ENCODE assay signal across 9 cellular contexts in genomic region chr6:38058022-38058421, GRCh38.
DNase-seq lines count a peak whose midpoint lies in the region; ATAC-seq and TF ChIP-seq lines count a peak whose summit lies in the region.
"Had no signal": no experiment of that assay in that cellular context is flagged by ENCODE, and none has a peak within 500 bp of the region (broad histone marks: within the 10 kb centered on the region; RNA-seq: fewer than 3 reads in every experiment).

No MANE protein-coding gene starts in this region.

- no peaks in the 10 kb centered on the region for H4K20me1 ChIP-seq in HCT116 (ENCODE audit: insufficient read depth)

- peaks cover 0 to 2% of the 10 kb centered on the region in 2 experiments; a peak in 1 of 4 replicates for H3K36me3 ChIP-seq in HCT116 (ENCODE audit: control insufficient read depth in 1 of 2, insufficient read depth in 2 of 2, low read length in 2 of 2)

- RAD21 ChIA-PET in HCT116 (lab: Charles Lee; ENCODE audit: low non-redundant PET in 1 of 2, low total read pairs in 2 of 2, uncharacterized antibody in 2 of 2, unreplicated experiment in 2 of 2) = no interaction called here

- H3K9me3 ChIP-seq in HCT116 (ENCODE audit: control insufficient read depth in 1 of 2, insufficient read depth in 1 of 2, low read depth in 1 of 2, low read length in 2 of 2) = no peaks in the 10 kb centered on the region
- no peaks in the 10 kb centered on the region for H3K9me3 ChIP-seq in T-helper 17 cell (ENCODE audit: control insufficient read depth, low read length, poor library complexity, severe bottlenecking)

- TF ChIP-seq RAD21 in HCT116 (IDR thresholded peaks at IDR 0.05; ENCODE audit: low read depth) = no peak

- no peak overlapping the region for H3K27ac ChIP-seq in HCT116 (ENCODE audit: low read depth, low read length)

- H2AFZ ChIP-seq in HCT116 (ENCODE audit: low read depth, low read length, poor library complexity, severe bottlenecking) = no peak overlapping the region

- H3K36me3 Mint-ChIP-seq in T-helper 2 cell treated with Interferon-gamma antibody and Interleukin-4, amounts not matched to agents 5 μg/mL and 100 μg/mL, for 36 hours (ENCODE audit: low read depth) = peaks cover 9% of the 10 kb centered on the region
- peaks cover 9% of the 10 kb centered on the region for H3K36me3 Mint-ChIP-seq in T-helper 17 cell (ENCODE audit: low read depth)

- no peaks in the 10 kb centered on the region for H3K27me3 Mint-ChIP-seq in T-helper 2 cell treated with Interferon-gamma antibody and Interleukin-4, amounts not matched to agents 5 μg/mL and 100 μg/mL, for 36 hours (ENCODE audit: low read depth)
- H3K27me3 Mint-ChIP-seq in T-helper 17 cell = no peaks in the 10 kb centered on the region

- no TSS peak for BruUV-seq in HCT116 (replicated peaks; lab: Mats Ljungman, UMichigan)

- no peak overlapping the region for H3K4me3 Mint-ChIP-seq in T-helper 2 cell treated with Interferon-gamma antibody and Interleukin-4, amounts not matched to agents 5 μg/mL and 100 μg/mL, for 36 hours
- no peak overlapping the region for H3K4me3 Mint-ChIP-seq in T-helper 17 cell

- no peaks in the 10 kb centered on the region for H3K9me3 Mint-ChIP-seq in T-helper 2 cell treated with Interferon-gamma antibody and Interleukin-4, amounts not matched to agents 5 μg/mL and 100 μg/mL, for 36 hours

- peaks cover 9% of the 10 kb centered on the region; the same call in 1 of the 2 replicates for H3K79me2 ChIP-seq in HCT116 (ENCODE audit: insufficient read depth, low read length)

- POLR2A ChIA-PET in HCT116 (lab: Charles Lee) = no interaction called here

- TF ChIP-seq CTCF in HCT116 (IDR thresholded peaks at IDR 0.05 in 2 of 3, conservative IDR thresholded peaks at IDR 0.05 in 1 of 3; ENCODE audit: borderline replicate concordance in 1 of 3, insufficient read depth in 1 of 3, low read depth in 2 of 3, low read length in 2 of 3) (no peak), lower leg skin (IDR thresholded peaks at IDR 0.05) (no peak)

- peak overlapping the region; percentile 39 for H3K4me2 ChIP-seq in HCT116 (ENCODE audit: low read length)

- ATAC-seq in HCT116 = peak; percentile 93
- ATAC-seq in T-helper 17 cell = no peak
- ATAC-seq in HG02852 (IDR thresholded peaks at IDR 0.05; ENCODE audit: unreplicated experiment) = no peak

- no peak overlapping the region for H3K9ac ChIP-seq in HCT116 (ENCODE audit: low read length)

- CTCF ChIA-PET in HCT116 (lab: Charles Lee) = no interaction called here

- no peaks in the 10 kb centered on the region for H3K27me3 ChIP-seq in HCT116 (ENCODE audit: insufficient read depth, low read length)

- H3K4me1 ChIP-seq in HCT116 (ENCODE audit: control insufficient read depth in 1 of 2, insufficient read depth in 2 of 2, low read length in 2 of 2) = peaks cover 10 to 25% of the 10 kb centered on the region in 2 experiments

- H3K9me2 ChIP-seq in HCT116 (ENCODE audit: insufficient read depth) = no peaks in the 10 kb centered on the region

- intact Hi-C loops in HCT116 (cut with micrococcal nuclease) = no loop called here
- intact Hi-C loops in lower leg skin (cut with DNase I; ENCODE audit: low total_unique reads) = no loop called here

- peaks cover 6% of the 10 kb centered on the region for H3K4me1 Mint-ChIP-seq in T-helper 2 cell treated with Interferon-gamma antibody and Interleukin-4, amounts not matched to agents 5 μg/mL and 100 μg/mL, for 36 hours (ENCODE audit: low read depth)
- peaks cover 26% of the 10 kb centered on the region for H3K4me1 Mint-ChIP-seq in T-helper 17 cell

- no peak for TF ChIP-seq POLR2A in HCT116 (IDR thresholded peaks at IDR 0.05; ENCODE audit: borderline replicate concordance, extremely low read depth, insufficient read depth, insufficient read length)
- TF ChIP-seq POLR2A in lower leg skin (IDR thresholded peaks at IDR 0.05) = no peak

- H3K4me3 ChIP-seq in HCT116 (replicated peaks in 1 of 2; ENCODE audit: low read depth in 1 of 2, low read length in 2 of 2) (no peak overlapping the region), lower leg skin (ENCODE audit: low read depth, poor library complexity, severe bottlenecking) (no peak overlapping the region)

- H3K27ac Mint-ChIP-seq in T-helper 2 cell treated with Interferon-gamma antibody and Interleukin-4, amounts not matched to agents 5 μg/mL and 100 μg/mL, for 36 hours = no peak overlapping the region
- no peak overlapping the region for H3K27ac Mint-ChIP-seq in T-helper 17 cell

- DNase-seq in A172 (ENCODE audit: low spot score) (peak; percentile 8), HCT116 (ENCODE audit: low read depth, low spot score) (peak; percentile 58), iris pigment epithelial cell (ENCODE audit: low read depth) (peak; percentile 83), lower leg skin (ENCODE audit: low spot score in 2 of 2) (no peak), T-helper 17 cell (no peak), NCI-H2227 (lab: John Stamatoyannopoulos, UW; ENCODE audit: unreplicated experiment) (no peak)
- DNase-seq in T-helper 2 cell treated with Interferon-gamma antibody and Interleukin-4, amounts not matched to agents 5 μg/mL and 100 μg/mL, for 36 hours (ENCODE audit: low spot score) = peak; percentile 56
- DNase-seq: erythroblast had no signal

TF ChIP-seq in HCT116, 20 proteins besides CTCF, POLR2A, EP300 and RAD21:
- TF ChIP-seq, protein P1, sequence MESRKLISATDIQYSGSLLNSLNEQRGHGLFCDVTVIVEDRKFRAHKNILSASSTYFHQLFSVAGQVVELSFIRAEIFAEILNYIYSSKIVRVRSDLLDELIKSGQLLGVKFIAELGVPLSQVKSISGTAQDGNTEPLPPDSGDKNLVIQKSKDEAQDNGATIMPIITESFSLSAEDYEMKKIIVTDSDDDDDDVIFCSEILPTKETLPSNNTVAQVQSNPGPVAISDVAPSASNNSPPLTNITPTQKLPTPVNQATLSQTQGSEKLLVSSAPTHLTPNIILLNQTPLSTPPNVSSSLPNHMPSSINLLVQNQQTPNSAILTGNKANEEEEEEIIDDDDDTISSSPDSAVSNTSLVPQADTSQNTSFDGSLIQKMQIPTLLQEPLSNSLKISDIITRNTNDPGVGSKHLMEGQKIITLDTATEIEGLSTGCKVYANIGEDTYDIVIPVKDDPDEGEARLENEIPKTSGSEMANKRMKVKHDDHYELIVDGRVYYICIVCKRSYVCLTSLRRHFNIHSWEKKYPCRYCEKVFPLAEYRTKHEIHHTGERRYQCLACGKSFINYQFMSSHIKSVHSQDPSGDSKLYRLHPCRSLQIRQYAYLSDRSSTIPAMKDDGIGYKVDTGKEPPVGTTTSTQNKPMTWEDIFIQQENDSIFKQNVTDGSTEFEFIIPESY (IDR thresholded peaks at IDR 0.05; ENCODE audit: extremely low read depth, insufficient replicate concordance, low read length) = no peak
- TF ChIP-seq ZFX (IDR thresholded peaks at IDR 0.05) (no peak), TCF7L2 (IDR thresholded peaks at IDR 0.05; ENCODE audit: borderline replicate concordance, extremely low read depth, insufficient read depth, insufficient read length) (peak; percentile 17), SIN3A (IDR thresholded peaks at IDR 0.05; ENCODE audit: low read depth) (no peak), EZH2phosphoT487 (IDR thresholded peaks at IDR 0.05; ENCODE audit: borderline replicate concordance) (no peak), EGR1 (IDR thresholded peaks at IDR 0.05; ENCODE audit: low read depth) (peak; percentile 81), JUND (IDR thresholded peaks at IDR 0.05) (peak; percentile 54), CBX3 (IDR thresholded peaks at IDR 0.05; ENCODE audit: low read depth) (0 out of 2 replicates have a peak, but pooled peaks have one; percentile 18), FOSL1 (IDR thresholded peaks at IDR 0.05; ENCODE audit: low read depth) (peak; percentile 49; the same call in 1 of the 2 replicates), SP1 (IDR thresholded peaks at IDR 0.05; ENCODE audit: low read depth) (peak; percentile 23; the same call in 1 of the 2 replicates)
- TF ChIP-seq, protein P2, sequence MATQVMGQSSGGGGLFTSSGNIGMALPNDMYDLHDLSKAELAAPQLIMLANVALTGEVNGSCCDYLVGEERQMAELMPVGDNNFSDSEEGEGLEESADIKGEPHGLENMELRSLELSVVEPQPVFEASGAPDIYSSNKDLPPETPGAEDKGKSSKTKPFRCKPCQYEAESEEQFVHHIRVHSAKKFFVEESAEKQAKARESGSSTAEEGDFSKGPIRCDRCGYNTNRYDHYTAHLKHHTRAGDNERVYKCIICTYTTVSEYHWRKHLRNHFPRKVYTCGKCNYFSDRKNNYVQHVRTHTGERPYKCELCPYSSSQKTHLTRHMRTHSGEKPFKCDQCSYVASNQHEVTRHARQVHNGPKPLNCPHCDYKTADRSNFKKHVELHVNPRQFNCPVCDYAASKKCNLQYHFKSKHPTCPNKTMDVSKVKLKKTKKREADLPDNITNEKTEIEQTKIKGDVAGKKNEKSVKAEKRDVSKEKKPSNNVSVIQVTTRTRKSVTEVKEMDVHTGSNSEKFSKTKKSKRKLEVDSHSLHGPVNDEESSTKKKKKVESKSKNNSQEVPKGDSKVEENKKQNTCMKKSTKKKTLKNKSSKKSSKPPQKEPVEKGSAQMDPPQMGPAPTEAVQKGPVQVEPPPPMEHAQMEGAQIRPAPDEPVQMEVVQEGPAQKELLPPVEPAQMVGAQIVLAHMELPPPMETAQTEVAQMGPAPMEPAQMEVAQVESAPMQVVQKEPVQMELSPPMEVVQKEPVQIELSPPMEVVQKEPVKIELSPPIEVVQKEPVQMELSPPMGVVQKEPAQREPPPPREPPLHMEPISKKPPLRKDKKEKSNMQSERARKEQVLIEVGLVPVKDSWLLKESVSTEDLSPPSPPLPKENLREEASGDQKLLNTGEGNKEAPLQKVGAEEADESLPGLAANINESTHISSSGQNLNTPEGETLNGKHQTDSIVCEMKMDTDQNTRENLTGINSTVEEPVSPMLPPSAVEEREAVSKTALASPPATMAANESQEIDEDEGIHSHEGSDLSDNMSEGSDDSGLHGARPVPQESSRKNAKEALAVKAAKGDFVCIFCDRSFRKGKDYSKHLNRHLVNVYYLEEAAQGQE (IDR thresholded peaks at IDR 0.05; ENCODE audit: low read depth) = no peak

Comparison
In these comparisons a context has a peak if more than half of its experiments do, and no peak if none do; other contexts are left out.
1. DNase-seq: peak in A172 (single experiment), HCT116 (single experiment), T-helper 2 cell treated with Interferon-gamma antibody and Interleukin-4, amounts not matched to agents 5 μg/mL and 100 μg/mL, for 36 hours (single experiment) and iris pigment epithelial cell (single experiment); none in lower leg skin (0 of 2), T-helper 17 cell (0 of 3) and NCI-H2227 (single experiment).